9 cellular contexts compared by ENCODE assay signal in the genomic region with DNA sequence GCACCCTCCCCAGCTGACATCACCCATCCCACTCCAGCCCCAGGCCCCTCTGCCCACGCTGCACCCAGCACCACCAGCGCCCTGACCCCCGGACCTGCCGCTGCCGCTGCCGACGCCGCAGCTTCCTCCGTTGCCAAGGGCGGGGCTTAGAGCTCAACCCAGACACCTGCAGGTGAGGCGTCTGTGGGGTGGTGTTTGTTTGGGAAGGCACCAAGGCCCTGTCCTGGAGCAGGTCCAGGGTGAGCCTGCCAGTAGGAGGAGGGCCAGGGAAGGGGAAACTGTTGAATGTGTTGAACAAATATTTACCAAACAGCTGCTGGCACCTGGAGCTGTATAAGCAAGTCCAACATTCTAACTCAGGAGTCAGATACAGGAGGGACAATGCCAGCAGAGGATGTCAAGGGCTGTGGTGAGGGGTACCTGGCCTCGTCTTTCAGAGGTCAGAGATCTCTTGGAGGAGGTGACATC. TPM values are rescaled to one million over a fixed set of nuclear protein-coding genes. Genes with fewer than 3 reads are reported as not detected.
DNase-seq lines count a peak whose midpoint lies in the region; ATAC-seq, FAIRE-seq and TF ChIP-seq lines count a peak whose summit lies in the region.
"Had no signal": no experiment of that assay in that cellular context is flagged by ENCODE, and none has a peak within 500 bp of the region (broad histone marks: within the 10 kb centered on the region; RNA-seq: fewer than 3 reads in every experiment).

No MANE protein-coding gene starts in this region.

- dilution Hi-C loops in mammary epithelial cell (cut with HindIII; ENCODE audit: low sequenced_read_pairs) = no loop called here

- H3K9me3 ChIP-seq in mammary epithelial cell (replicated peaks; ENCODE audit: insufficient read depth, low read length) (no peaks in the 10 kb centered on the region), HepG2 (ENCODE audit: low read length) (no peaks in the 10 kb centered on the region)

- H3K4me1 ChIP-seq in mammary epithelial cell (ENCODE audit: insufficient read depth, low read length) (peaks cover 38% of the 10 kb centered on the region), HepG2 (ENCODE audit: insufficient read depth, low read length) (peaks cover 62% of the 10 kb centered on the region), urinary bladder (ENCODE audit: insufficient read depth) (no peaks in the 10 kb centered on the region)

- BruUV-seq in MCF 10A (replicated peaks; lab: Mats Ljungman, UMichigan) (no TSS peak), mammary epithelial cell (replicated peaks; lab: Mats Ljungman, UMichigan) (no TSS peak), HepG2 (replicated peaks; lab: Mats Ljungman, UMichigan) (no TSS peak)

- TF ChIP-seq CTCF in MCF 10A (IDR thresholded peaks at IDR 0.05; ENCODE audit: unreplicated experiment) (no peak), mammary epithelial cell (conservative IDR thresholded peaks at IDR 0.05 in 1 of 2, IDR thresholded peaks at IDR 0.05 in 1 of 2; ENCODE audit: extremely low read depth in 1 of 2, insufficient read depth in 1 of 2, low read depth in 1 of 2, low read length in 2 of 2) (no peak), HepG2 (CRISPR knock-in tag; IDR thresholded peaks at IDR 0.05) (peak; percentile 36; the same call in 1 of the 2 replicates), dorsolateral prefrontal cortex (IDR thresholded peaks at IDR 0.05 in 54 of 56, conservative IDR thresholded peaks at IDR 0.05 in 2 of 56; ENCODE audit: low read depth in 1 of 56, partially characterized antibody in 56 of 56) (no peak)

- no peak for DNase-seq in MCF 10A (ENCODE audit: unreplicated experiment)
- DNase-seq in mammary epithelial cell = no peak
- DNase-seq in RPMI8226 = peak; percentile 96
- DNase-seq in HepG2 (ENCODE audit: low spot score) = peak; percentile 87
- DNase-seq in stimulated activated naive CD4-positive, alpha-beta T cell treated with Interleukin-2 at 50 U/mL for 16 hours (lab: John Stamatoyannopoulos, UW) = no peak
- no peak for DNase-seq in OCI-M2 (lab: John Stamatoyannopoulos, UW; ENCODE audit: unreplicated experiment)
- no peak for DNase-seq in dorsolateral prefrontal cortex
- DNase-seq: AML-193 had no signal

- peak overlapping the region; percentile 58 for H3K27ac Mint-ChIP-seq in MCF 10A (ENCODE audit: low read depth, unreplicated experiment)

- TF ChIP-seq POLR2A in HepG2 (IDR thresholded peaks at IDR 0.05; ENCODE audit: insufficient read depth in 1 of 2, low read depth in 2 of 2, low read length in 2 of 2) = 0 out of 4 replicates have a peak, but pooled peaks of 1 of the 2 experiments have one; percentile 34

- H3K4me1 Mint-ChIP-seq in MCF 10A (ENCODE audit: insufficient read depth, unreplicated experiment) = peaks cover 17% of the 10 kb centered on the region

- H3K9ac ChIP-seq in mammary epithelial cell (ENCODE audit: insufficient read depth, low read length) = no peak overlapping the region
- H3K9ac ChIP-seq in HepG2 (ENCODE audit: insufficient read depth, low read depth, low read length) = peak overlapping the region; percentile 36

- intact Hi-C loops in MCF 10A (cut with micrococcal nuclease) (no loop called here), mammary epithelial cell (cut with micrococcal nuclease) (no loop called here), HepG2 (cut with micrococcal nuclease; ENCODE audit: unreplicated experiment) (no loop called here), dorsolateral prefrontal cortex (cut with DNase I) (no loop called here)

- H3K27me3 ChIP-seq in mammary epithelial cell (ENCODE audit: insufficient read depth, low read length) (no peaks in the 10 kb centered on the region), HepG2 (ENCODE audit: control insufficient read depth in 1 of 2, insufficient read depth in 2 of 2, low read length in 2 of 2) (no peaks in the 10 kb centered on the region; a peak in 1 of 5 replicates), dorsolateral prefrontal cortex (no peaks in the 10 kb centered on the region)

- H3K4me2 ChIP-seq in mammary epithelial cell (ENCODE audit: insufficient read depth, low read depth, low read length) = no peak overlapping the region
- H3K4me2 ChIP-seq in HepG2 (ENCODE audit: low read depth, low read length) = peak overlapping the region; percentile 61

- no peaks in the 10 kb centered on the region for H3K9me3 Mint-ChIP-seq in MCF 10A (ENCODE audit: unreplicated experiment)

- H3K27ac ChIP-seq in mammary epithelial cell (ENCODE audit: insufficient read depth, low read depth, low read length) (no peak overlapping the region), HepG2 (ENCODE audit: extremely low read length, insufficient read depth, low read length) (peak overlapping the region; percentile 60), urinary bladder (ENCODE audit: low read depth) (peak overlapping the region; percentile 3), dorsolateral prefrontal cortex (peak overlapping the region in 11 of 59 donors; percentile 27 to 100 (median 96))

- in situ Hi-C loops in mammary epithelial cell (cut with MboI; ENCODE audit: low sequenced_read_pairs in 2 of 2) = no loop called here
- in situ Hi-C loops in HepG2 (cut with HindIII; ENCODE audit: extremely low pct_ligation_motif_present, low pct_unique_long_range_greater_than_20kb) = no loop called here

- peak; percentile 91 for FAIRE-seq in HepG2 (lab: Jason Lieb, UNC)

- TF ChIP-seq EP300 in HepG2 (IDR thresholded peaks at IDR 0.05; ENCODE audit: low read depth in 2 of 2, low read length in 2 of 2) = 0 out of 4 replicates have a peak, but pooled peaks of 1 of the 2 experiments have one; percentile 10
- TF ChIP-seq EP300 in HepG2 (CRISPR knock-in tag; IDR thresholded peaks at IDR 0.05; ENCODE audit: borderline replicate concordance) = no peak

- CTCF ChIA-PET in MCF 10A (lab: Yijun Ruan, JAX) (interaction anchor here (0.5 to 1.8 kb wide), 3 partner anchors 12 to 33 kb away, joined by 3 to 6 read pairs (median 3); no protein-coding TSS in a partner anchor), mammary epithelial cell (lab: Charles Lee; ENCODE audit: low non-redundant PET) (no interaction called here), HepG2 (lab: Yijun Ruan, JAX; ENCODE audit: low intra/inter-chr PET ratio, low total read pairs) (no interaction called here)

- POLR2A ChIA-PET in MCF 10A (lab: Yijun Ruan, JAX) (no interaction called here), HepG2 (lab: Yijun Ruan, JAX) (interaction anchor here (0.8 to 2.3 kb wide), 13 partner anchors 9 to 1381 kb away, joined by 3 to 31 read pairs (median 5); a partner anchor contains a TSS)

- H3K79me2 ChIP-seq in mammary epithelial cell (ENCODE audit: insufficient read depth, low read length) = peaks cover 23% of the 10 kb centered on the region
- peaks cover 8% of the 10 kb centered on the region for H3K79me2 ChIP-seq in HepG2 (ENCODE audit: insufficient read depth, low read length)

- no peak overlapping the region for H3K4me3 Mint-ChIP-seq in MCF 10A (ENCODE audit: unreplicated experiment)

- no peak for TF ChIP-seq RAD21 in HepG2 (CRISPR knock-in tag; IDR thresholded peaks at IDR 0.05)

- 85% methylated on average over 7 of the region's 12 CpGs for WGBS in mammary epithelial cell (ENCODE audit: low coverage, missing lambda C conversion rate)
- WGBS in HepG2 (ENCODE audit: low lambda C conversion rate) = 4% methylated on average over 11 of the region's 12 CpGs
- WGBS in urinary bladder = 69% methylated on average over 12 of the region's 12 CpGs

- no peaks in the 10 kb centered on the region for H4K20me1 ChIP-seq in mammary epithelial cell (ENCODE audit: insufficient read depth, low read length)
- no peaks in the 10 kb centered on the region for H4K20me1 ChIP-seq in HepG2 (ENCODE audit: insufficient read depth, low read length)

- H3K36me3 ChIP-seq in mammary epithelial cell (ENCODE audit: insufficient read depth, low read length) (peaks cover 7% of the 10 kb centered on the region), HepG2 (replicated peaks in 1 of 2; ENCODE audit: control insufficient read depth in 1 of 2, insufficient read depth in 2 of 2, low read length in 2 of 2) (no peaks in the 10 kb centered on the region; a peak in 1 of 5 replicates), urinary bladder (ENCODE audit: insufficient read depth) (no peaks in the 10 kb centered on the region)

- peaks cover 36% of the 10 kb centered on the region for H3K36me3 Mint-ChIP-seq in MCF 10A (ENCODE audit: insufficient read depth, unreplicated experiment)

- no peak overlapping the region for H2AFZ ChIP-seq in mammary epithelial cell (ENCODE audit: low read depth, low read length)
- no peak overlapping the region for H2AFZ ChIP-seq in HepG2 (ENCODE audit: low read length)

- H3K27me3 Mint-ChIP-seq in MCF 10A (ENCODE audit: insufficient read depth, unreplicated experiment) = no peaks in the 10 kb centered on the region

- H3K4me3 ChIP-seq in mammary epithelial cell (replicated peaks in 1 of 3; ENCODE audit: insufficient read depth in 1 of 3, low read depth in 2 of 3, low read length in 3 of 3) (no peak overlapping the region), HepG2 (replicated peaks in 1 of 3; ENCODE audit: insufficient read depth in 1 of 3, low read depth in 2 of 3, low read length in 3 of 3) (peak overlapping the region in 2 of 3 experiments; percentile 18 to 54; a peak in 2 of 6 replicates), urinary bladder (ENCODE audit: low read depth, low read length) (no peak overlapping the region), dorsolateral prefrontal cortex (no peak overlapping the region)

- peak; percentile 24 for ATAC-seq in HepG2

RNA-seq across cellular contexts. Expression of a gene that starts 3.1 kb away (rescaled TPM):
- total RNA-seq in MCF 10A (2022) (46.0 and 60.3 TPM in 2 replicates), mammary epithelial cell (10 to 100 TPM; 13.0 to 82.7 TPM), HepG2 (2016; rRNA removed; fragmentation: Illumina TruSeq; extraction: Trizol) (10.1 and 11.3 TPM in 2 replicates), urinary bladder (18.9 TPM), dorsolateral prefrontal cortex (100 to 1,000 TPM in 51 of 120 experiments, 10 to 100 TPM in 69; 70.2 to 201 (median 97.2) TPM)
- polyA plus RNA-seq in mammary epithelial cell (20.4 TPM), HepG2 (2011; rRNA removed) (9.0 and 10.8 TPM in 2 replicates), urinary bladder (123 TPM)
- 69.9 TPM for polyA minus RNA-seq in mammary epithelial cell
- 33.3 and 36.0 TPM in 2 replicates for total RNA-seq in HepG2 (2016; cell fraction: cytosol; rRNA removed; fragmentation: Illumina TruSeq; extraction: Trizol; ENCODE audit: low read depth)
- 7.7 and 10.8 TPM in 2 replicates for total RNA-seq in HepG2 (2016; cell fraction: insoluble cytoplasmic fraction; rRNA removed; fragmentation: Illumina TruSeq; extraction: Trizol)
- 38.1 and 42.4 TPM in 2 replicates for total RNA-seq in HepG2 (2016; cell fraction: membrane; rRNA removed; fragmentation: Illumina TruSeq; extraction: Trizol)
- 6.0 and 7.4 TPM in 2 replicates for total RNA-seq in HepG2 (2016; cell fraction: nucleus; rRNA removed; fragmentation: Illumina TruSeq; extraction: Trizol)
- polyA plus RNA-seq in HepG2 (2011; cell fraction: cytosol; rRNA removed) = 6.4 and 7.2 TPM in 2 replicates
- polyA plus RNA-seq in HepG2 (2011; cell fraction: nucleus; rRNA removed) = 14.7 and 17.2 TPM in 2 replicates
- polyA plus RNA-seq in HepG2 (2012) = 40.4 and 54.0 TPM in 2 replicates
- polyA plus RNA-seq in HepG2 (2016; cell fraction: cytosol; fragmentation: Illumina TruSeq; extraction: Trizol; ENCODE audit: low read depth) = 75.5 and 81.3 TPM in 2 replicates
- polyA plus RNA-seq in HepG2 (2016; cell fraction: insoluble cytoplasmic fraction; fragmentation: Illumina TruSeq; extraction: Trizol; ENCODE audit: low read depth) = 19.0 and 24.4 TPM in 2 replicates
- 73.2 and 75.8 TPM in 2 replicates for polyA plus RNA-seq in HepG2 (2016; cell fraction: membrane; fragmentation: Illumina TruSeq; extraction: Trizol; ENCODE audit: low read depth)
- 29.2 and 36.6 TPM in 2 replicates for polyA plus RNA-seq in HepG2 (2016; cell fraction: nucleus; fragmentation: Illumina TruSeq; extraction: Trizol; ENCODE audit: insufficient read depth, low read depth)
- 8.3 and 8.6 TPM in 2 replicates for polyA minus RNA-seq in HepG2 (2011; rRNA and poly(A)+ RNA removed; ENCODE audit: low replicate concordance)
- 9.6 and 10.8 TPM in 2 replicates for polyA minus RNA-seq in HepG2 (2011; cell fraction: cytosol; rRNA and poly(A)+ RNA removed)
- polyA minus RNA-seq in HepG2 (2011; cell fraction: nucleus; rRNA and poly(A)+ RNA removed) = 2.8 and 3.7 TPM in 2 replicates

RNA-seq across cellular contexts. Expression of a gene that starts 3.4 kb away (rescaled TPM):
- 84.7 and 86.0 TPM in 2 replicates for total RNA-seq in MCF 10A (2022)
- total RNA-seq in mammary epithelial cell = 10 to 100 TPM; 15.5 to 59.6 TPM
- 55.7 TPM for polyA plus RNA-seq in mammary epithelial cell
- 56.6 TPM for polyA minus RNA-seq in mammary epithelial cell
- 29.4 and 53.3 TPM in 2 replicates for total RNA-seq in HepG2 (2016; rRNA removed; fragmentation: Illumina TruSeq; extraction: Trizol)
- 18.2 and 19.3 TPM in 2 replicates for total RNA-seq in HepG2 (2016; cell fraction: cytosol; rRNA removed; fragmentation: Illumina TruSeq; extraction: Trizol; ENCODE audit: low read depth)
- total RNA-seq in HepG2 (2016; cell fraction: insoluble cytoplasmic fraction; rRNA removed; fragmentation: Illumina TruSeq; extraction: Trizol) = 32.3 and 56.4 TPM in 2 replicates
- 18.4 and 23.6 TPM in 2 replicates for total RNA-seq in HepG2 (2016; cell fraction: membrane; rRNA removed; fragmentation: Illumina TruSeq; extraction: Trizol)
- total RNA-seq in HepG2 (2016; cell fraction: nucleus; rRNA removed; fragmentation: Illumina TruSeq; extraction: Trizol) = 36.5 and 38.1 TPM in 2 replicates
- polyA plus RNA-seq in HepG2 (2011; rRNA removed) = 30.1 and 36.0 TPM in 2 replicates
- 43.4 and 54.7 TPM in 2 replicates for polyA plus RNA-seq in HepG2 (2011; cell fraction: cytosol; rRNA removed)
- polyA plus RNA-seq in HepG2 (2011; cell fraction: nucleus; rRNA removed) = 26.7 and 33.6 TPM in 2 replicates
- polyA plus RNA-seq in HepG2 (2012) = 49.8 and 55.5 TPM in 2 replicates
- polyA plus RNA-seq in HepG2 (2016; cell fraction: cytosol; fragmentation: Illumina TruSeq; extraction: Trizol; ENCODE audit: low read depth) = 23.8 and 29.7 TPM in 2 replicates
- polyA plus RNA-seq in HepG2 (2016; cell fraction: insoluble cytoplasmic fraction; fragmentation: Illumina TruSeq; extraction: Trizol; ENCODE audit: low read depth) = 44.0 and 46.7 TPM in 2 replicates
- 22.8 and 23.9 TPM in 2 replicates for polyA plus RNA-seq in HepG2 (2016; cell fraction: membrane; fragmentation: Illumina TruSeq; extraction: Trizol; ENCODE audit: low read depth)
- 104 and 111 TPM in 2 replicates for polyA plus RNA-seq in HepG2 (2016; cell fraction: nucleus; fragmentation: Illumina TruSeq; extraction: Trizol; ENCODE audit: insufficient read depth, low read depth)
- polyA minus RNA-seq in HepG2 (2011; rRNA and poly(A)+ RNA removed; ENCODE audit: low replicate concordance) = 21.5 and 47.8 TPM in 2 replicates
- 13.1 and 15.1 TPM in 2 replicates for polyA minus RNA-seq in HepG2 (2011; cell fraction: cytosol; rRNA and poly(A)+ RNA removed)
- 5.5 and 7.8 TPM in 2 replicates for polyA minus RNA-seq in HepG2 (2011; cell fraction: nucleus; rRNA and poly(A)+ RNA removed)
- 29.2 TPM for total RNA-seq in urinary bladder
- polyA plus RNA-seq in urinary bladder = 167 TPM
- 100 to 1,000 TPM in 2 of 120 experiments, 10 to 100 TPM in 118; 43.6 to 115 (median 66.0) TPM for total RNA-seq in dorsolateral prefrontal cortex

RNA-seq across cellular contexts. Expression of a gene that starts 7.2 kb away (rescaled TPM):
- 19.5 and 27.0 TPM in 2 replicates for total RNA-seq in MCF 10A (2022)
- 10 to 100 TPM; 10.2 to 15.6 TPM for total RNA-seq in mammary epithelial cell
- 10.9 TPM for polyA plus RNA-seq in mammary epithelial cell
- 3.1 TPM for polyA minus RNA-seq in mammary epithelial cell
- total RNA-seq in HepG2 (2016; rRNA removed; fragmentation: Illumina TruSeq; extraction: Trizol) = 7.1 and 10.3 TPM in 2 replicates
- 28.3 and 35.6 TPM in 2 replicates for total RNA-seq in HepG2 (2016; cell fraction: cytosol; rRNA removed; fragmentation: Illumina TruSeq; extraction: Trizol; ENCODE audit: low read depth)
- total RNA-seq in HepG2 (2016; cell fraction: insoluble cytoplasmic fraction; rRNA removed; fragmentation: Illumina TruSeq; extraction: Trizol) = 6.3 and 10.4 TPM in 2 replicates
- 28.1 and 29.9 TPM in 2 replicates for total RNA-seq in HepG2 (2016; cell fraction: membrane; rRNA removed; fragmentation: Illumina TruSeq; extraction: Trizol)
- 5.2 and 8.8 TPM in 2 replicates for total RNA-seq in HepG2 (2016; cell fraction: nucleus; rRNA removed; fragmentation: Illumina TruSeq; extraction: Trizol)
- 60.8 and 70.9 TPM in 2 replicates for polyA plus RNA-seq in HepG2 (2011; rRNA removed)
- polyA plus RNA-seq in HepG2 (2011; cell fraction: cytosol; rRNA removed) = 33.5 and 51.1 TPM in 2 replicates
- polyA plus RNA-seq in HepG2 (2011; cell fraction: nucleus; rRNA removed) = 73.5 and 95.2 TPM in 2 replicates
- 39.4 and 41.6 TPM in 2 replicates for polyA plus RNA-seq in HepG2 (2012)
- polyA plus RNA-seq in HepG2 (2016; cell fraction: cytosol; fragmentation: Illumina TruSeq; extraction: Trizol; ENCODE audit: low read depth) = 106 and 114 TPM in 2 replicates
- polyA plus RNA-seq in HepG2 (2016; cell fraction: insoluble cytoplasmic fraction; fragmentation: Illumina TruSeq; extraction: Trizol; ENCODE audit: low read depth) = 22.4 and 29.3 TPM in 2 replicates
- 95.1 and 103 TPM in 2 replicates for polyA plus RNA-seq in HepG2 (2016; cell fraction: membrane; fragmentation: Illumina TruSeq; extraction: Trizol; ENCODE audit: low read depth)
- 38.2 and 42.5 TPM in 2 replicates for polyA plus RNA-seq in HepG2 (2016; cell fraction: nucleus; fragmentation: Illumina TruSeq; extraction: Trizol; ENCODE audit: insufficient read depth, low read depth)
- polyA minus RNA-seq in HepG2 (2011; rRNA and poly(A)+ RNA removed; ENCODE audit: low replicate concordance) = 22.4 and 24.1 TPM in 2 replicates
- 10.7 and 10.8 TPM in 2 replicates for polyA minus RNA-seq in HepG2 (2011; cell fraction: cytosol; rRNA and poly(A)+ RNA removed)
- polyA minus RNA-seq in HepG2 (2011; cell fraction: nucleus; rRNA and poly(A)+ RNA removed) = 6.1 and 7.1 TPM in 2 replicates
- 10.7 TPM for total RNA-seq in urinary bladder
- polyA plus RNA-seq in urinary bladder = 57.6 TPM
- 10 to 100 TPM; 22.5 to 46.8 (median 32.3) TPM for total RNA-seq in dorsolateral prefrontal cortex

RNA-seq across cellular contexts. Expression of a gene that starts 9.2 kb away (rescaled TPM):
- 583 and 684 TPM in 2 replicates for total RNA-seq in MCF 10A (2022)
- 100 to 1,000 TPM; 118 to 362 TPM for total RNA-seq in mammary epithelial cell
- polyA plus RNA-seq in mammary epithelial cell = 265 TPM
- 190 TPM for polyA minus RNA-seq in mammary epithelial cell
- 120 and 148 TPM in 2 replicates for total RNA-seq in HepG2 (2016; rRNA removed; fragmentation: Illumina TruSeq; extraction: Trizol)
- total RNA-seq in HepG2 (2016; cell fraction: cytosol; rRNA removed; fragmentation: Illumina TruSeq; extraction: Trizol; ENCODE audit: low read depth) = 601 and 608 TPM in 2 replicates
- total RNA-seq in HepG2 (2016; cell fraction: insoluble cytoplasmic fraction; rRNA removed; fragmentation: Illumina TruSeq; extraction: Trizol) = 105 and 157 TPM in 2 replicates
- 455 and 460 TPM in 2 replicates for total RNA-seq in HepG2 (2016; cell fraction: membrane; rRNA removed; fragmentation: Illumina TruSeq; extraction: Trizol)
- total RNA-seq in HepG2 (2016; cell fraction: nucleus; rRNA removed; fragmentation: Illumina TruSeq; extraction: Trizol) = 61.8 and 68.9 TPM in 2 replicates
- 110 and 111 TPM in 2 replicates for polyA plus RNA-seq in HepG2 (2011; rRNA removed)
- 95.7 and 131 TPM in 2 replicates for polyA plus RNA-seq in HepG2 (2011; cell fraction: cytosol; rRNA removed)
- polyA plus RNA-seq in HepG2 (2011; cell fraction: nucleus; rRNA removed) = 65.2 and 70.2 TPM in 2 replicates
- 85.4 and 91.2 TPM in 2 replicates for polyA plus RNA-seq in HepG2 (2012)
- 679 and 681 TPM in 2 replicates for polyA plus RNA-seq in HepG2 (2016; cell fraction: cytosol; fragmentation: Illumina TruSeq; extraction: Trizol; ENCODE audit: low read depth)
- 111 and 115 TPM in 2 replicates for polyA plus RNA-seq in HepG2 (2016; cell fraction: insoluble cytoplasmic fraction; fragmentation: Illumina TruSeq; extraction: Trizol; ENCODE audit: low read depth)
- 417 and 441 TPM in 2 replicates for polyA plus RNA-seq in HepG2 (2016; cell fraction: membrane; fragmentation: Illumina TruSeq; extraction: Trizol; ENCODE audit: low read depth)
- polyA plus RNA-seq in HepG2 (2016; cell fraction: nucleus; fragmentation: Illumina TruSeq; extraction: Trizol; ENCODE audit: insufficient read depth, low read depth) = 105 and 136 TPM in 2 replicates
- 28.2 and 115 TPM in 2 replicates for polyA minus RNA-seq in HepG2 (2011; rRNA and poly(A)+ RNA removed; ENCODE audit: low replicate concordance)
- polyA minus RNA-seq in HepG2 (2011; cell fraction: cytosol; rRNA and poly(A)+ RNA removed) = 27.3 and 27.5 TPM in 2 replicates
- polyA minus RNA-seq in HepG2 (2011; cell fraction: nucleus; rRNA and poly(A)+ RNA removed) = 10.6 and 13.1 TPM in 2 replicates
- 31.6 TPM for total RNA-seq in urinary bladder
- 62.8 TPM for polyA plus RNA-seq in urinary bladder
- total RNA-seq in dorsolateral prefrontal cortex = 10 to 100 TPM; 14.3 to 71.9 (median 29.4) TPM

RNA-seq across cellular contexts. Expression of a gene that starts 11.4 kb away (rescaled TPM):
- 51.0 and 73.6 TPM in 2 replicates for total RNA-seq in MCF 10A (2022)
- total RNA-seq in mammary epithelial cell = 10 to 100 TPM; 52.5 to 64.7 TPM
- polyA plus RNA-seq in mammary epithelial cell = 37.2 TPM
- polyA minus RNA-seq in mammary epithelial cell = 61.6 TPM
- total RNA-seq in HepG2 (2016; rRNA removed; fragmentation: Illumina TruSeq; extraction: Trizol) = 38.5 and 39.8 TPM in 2 replicates
- 48.7 and 58.7 TPM in 2 replicates for total RNA-seq in HepG2 (2016; cell fraction: cytosol; rRNA removed; fragmentation: Illumina TruSeq; extraction: Trizol; ENCODE audit: low read depth)
- 37.6 and 40.0 TPM in 2 replicates for total RNA-seq in HepG2 (2016; cell fraction: insoluble cytoplasmic fraction; rRNA removed; fragmentation: Illumina TruSeq; extraction: Trizol)
- total RNA-seq in HepG2 (2016; cell fraction: membrane; rRNA removed; fragmentation: Illumina TruSeq; extraction: Trizol) = 48.0 and 62.5 TPM in 2 replicates
- 18.9 and 27.6 TPM in 2 replicates for total RNA-seq in HepG2 (2016; cell fraction: nucleus; rRNA removed; fragmentation: Illumina TruSeq; extraction: Trizol)
- polyA plus RNA-seq in HepG2 (2011; rRNA removed) = 33.5 and 38.6 TPM in 2 replicates
- 23.8 and 46.2 TPM in 2 replicates for polyA plus RNA-seq in HepG2 (2011; cell fraction: cytosol; rRNA removed)
- 106 and 113 TPM in 2 replicates for polyA plus RNA-seq in HepG2 (2011; cell fraction: nucleus; rRNA removed)
- polyA plus RNA-seq in HepG2 (2012) = 14.6 and 20.4 TPM in 2 replicates
- 41.8 and 51.1 TPM in 2 replicates for polyA plus RNA-seq in HepG2 (2016; cell fraction: cytosol; fragmentation: Illumina TruSeq; extraction: Trizol; ENCODE audit: low read depth)
- polyA plus RNA-seq in HepG2 (2016; cell fraction: insoluble cytoplasmic fraction; fragmentation: Illumina TruSeq; extraction: Trizol; ENCODE audit: low read depth) = 30.6 and 31.0 TPM in 2 replicates
- polyA plus RNA-seq in HepG2 (2016; cell fraction: membrane; fragmentation: Illumina TruSeq; extraction: Trizol; ENCODE audit: low read depth) = 38.0 and 47.3 TPM in 2 replicates
- 38.7 and 47.5 TPM in 2 replicates for polyA plus RNA-seq in HepG2 (2016; cell fraction: nucleus; fragmentation: Illumina TruSeq; extraction: Trizol; ENCODE audit: insufficient read depth, low read depth)
- polyA minus RNA-seq in HepG2 (2011; rRNA and poly(A)+ RNA removed; ENCODE audit: low replicate concordance) = 36.4 and 41.0 TPM in 2 replicates
- 15.6 and 16.6 TPM in 2 replicates for polyA minus RNA-seq in HepG2 (2011; cell fraction: cytosol; rRNA and poly(A)+ RNA removed)
- polyA minus RNA-seq in HepG2 (2011; cell fraction: nucleus; rRNA and poly(A)+ RNA removed) = 25.8 and 28.7 TPM in 2 replicates
- total RNA-seq in urinary bladder = 15.4 TPM
- 61.0 TPM for polyA plus RNA-seq in urinary bladder
- total RNA-seq in dorsolateral prefrontal cortex = 10 to 100 TPM; 29.9 to 74.4 (median 43.4) TPM

Comparison
In these comparisons a context has a peak if more than half of its experiments do, and no peak if none do; other contexts are left out.
1. DNase-seq: peak in RPMI8226 (single experiment) and HepG2 (single experiment); none in MCF 10A (single experiment), mammary epithelial cell (single experiment), stimulated activated naive CD4-positive, alpha-beta T cell treated with Interleukin-2 at 50 U/mL for 16 hours (single experiment), OCI-M2 (single experiment) and dorsolateral prefrontal cortex (0 of 10).
2. H3K4me3 ChIP-seq: peak in HepG2 (2 of 3); none in mammary epithelial cell (0 of 3), urinary bladder (single experiment) and dorsolateral prefrontal cortex (0 of 59).